Comparison of ENCODE assay signal across 1 cellular context in the genomic region with DNA sequence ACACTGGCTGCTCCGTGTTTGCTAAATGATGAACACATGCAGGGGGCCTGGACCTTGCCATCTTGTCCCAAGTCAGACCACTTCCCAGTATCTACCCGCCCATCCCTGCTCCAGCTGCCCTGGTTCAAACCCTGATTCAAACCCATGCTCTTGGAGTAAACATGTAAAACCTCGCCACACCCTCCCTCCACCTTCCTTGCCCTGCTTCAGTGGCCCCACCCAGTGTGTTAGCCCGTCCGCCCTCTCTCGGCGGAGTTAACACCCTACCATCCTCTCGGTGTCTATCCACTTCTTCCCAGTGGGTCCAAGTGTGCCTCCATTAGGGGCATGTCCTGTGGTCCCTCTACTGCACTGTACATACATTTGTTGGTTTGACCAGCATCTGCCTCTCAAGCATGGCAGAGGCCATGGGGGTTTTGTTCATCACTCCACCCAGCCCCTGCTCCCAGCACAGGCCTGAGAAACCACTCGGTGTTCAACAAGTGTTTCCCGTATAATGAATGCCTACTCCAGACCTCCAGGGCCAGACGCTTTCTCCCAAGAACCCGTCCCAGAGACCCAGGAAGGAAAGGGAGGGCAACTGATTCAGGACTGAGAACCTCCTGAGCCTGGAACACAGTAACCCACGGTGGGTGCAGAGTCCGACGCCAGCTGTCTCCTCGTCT.
TF ChIP-seq lines count a peak whose summit lies in the region.

No MANE protein-coding gene starts in this region.

TF ChIP-seq in GM12878, 131 proteins besides CTCF, POLR2A, EP300 and RAD21:
- TF ChIP-seq MXI1 (IDR thresholded peaks at IDR 0.05; ENCODE audit: low read depth, low read length) (no peak), MEF2A (IDR thresholded peaks at IDR 0.05; ENCODE audit: insufficient read depth, low read depth, low read length) (no peak), NR2C2 (IDR thresholded peaks at IDR 0.05; ENCODE audit: borderline replicate concordance, control insufficient read depth, insufficient read length, low read depth) (no peak), POU2F2 (IDR thresholded peaks at IDR 0.05; ENCODE audit: borderline replicate concordance, low read depth, low read length) (no peak), BHLHE40 (IDR thresholded peaks at IDR 0.05; ENCODE audit: borderline replicate concordance in 1 of 2, low read depth in 2 of 2, low read length in 1 of 2) (no peak), SRF (IDR thresholded peaks at IDR 0.05; ENCODE audit: low read depth in 2 of 2, low read length in 2 of 2) (no peak), TAF1 (IDR thresholded peaks at IDR 0.05; ENCODE audit: borderline replicate concordance, low read depth, low read length) (no peak), IRF3 (IDR thresholded peaks at IDR 0.05) (no peak), STAT3 (IDR thresholded peaks at IDR 0.05; ENCODE audit: low read depth, low read length) (no peak), POLR2AphosphoS2 (IDR thresholded peaks at IDR 0.05; ENCODE audit: low read depth, low read length) (no peak)
